8 cellular contexts compared by ENCODE assay signal in genomic region chr7:96052289-96052688, GRCh38.
"Had no signal": no experiment of that assay in that cellular context is flagged by ENCODE, and none has a peak within 500 bp of the region (broad histone marks: within the 10 kb centered on the region; RNA-seq: fewer than 3 reads in every experiment).

No MANE protein-coding gene starts in this region.

- DNase-seq: IMR-90, Karpas-422, KBM-7, KG1 had no signal

- H3K4me2 ChIP-seq: KMS-11 had no signal

- H3K27ac ChIP-seq: HL-60, KMS-11 had no signal

- FAIRE-seq: HepG2, HTR-8/SVneo had no signal

- ATAC-seq: HepG2 had no signal

- H3K9ac ChIP-seq: KMS-11 had no signal
